Comparison of ENCODE assay signal across 12 cellular contexts in genomic region chr16:22141746-22142145, GRCh38. TPM values are rescaled to one million over a fixed set of nuclear protein-coding genes. Genes with fewer than 3 reads are reported as not detected.
DNase-seq lines count a peak whose midpoint lies in the region; ATAC-seq, FAIRE-seq and TF ChIP-seq lines count a peak whose summit lies in the region.
"Had no signal": no experiment of that assay in that cellular context is flagged by ENCODE, and none has a peak within 500 bp of the region (broad histone marks: within the 10 kb centered on the region; RNA-seq: fewer than 3 reads in every experiment).

No MANE protein-coding gene starts in this region.

- no peaks in the 10 kb centered on the region for H3K9me3 Mint-ChIP-seq in glutamatergic neuron (ENCODE audit: unreplicated experiment)
- H3K9me3 Mint-ChIP-seq: activated CD4-positive, alpha-beta memory T cell treated with anti-CD3 and anti-CD28 coated beads, Interleukin-2, amount 10 ng/mL, durations not matched to agents 7 days and 5 days had no signal

- H3K4me3 ChIP-seq in heart left ventricle, result no peak overlapping the region
- H3K4me3 ChIP-seq in tibial artery, result no peak overlapping the region
- H3K4me3 ChIP-seq: dorsolateral prefrontal cortex had no signal

- TF ChIP-seq CTCF in RWPE1 (conservative IDR thresholded peaks at IDR 0.05; ENCODE audit: low read depth) (no peak), glutamatergic neuron (IDR thresholded peaks at IDR 0.05; ENCODE audit: partially characterized antibody, unreplicated experiment) (peak; percentile 68), heart left ventricle (IDR thresholded peaks at IDR 0.05) (peak in 5 of 12 donors; percentile 9 to 21 (median 11)), tibial artery (IDR thresholded peaks at IDR 0.05) (no peak)

- no peak overlapping the region for H3K27ac Mint-ChIP-seq in glutamatergic neuron (ENCODE audit: unreplicated experiment)
- H3K27ac Mint-ChIP-seq: activated CD4-positive, alpha-beta memory T cell treated with anti-CD3 and anti-CD28 coated beads, Interleukin-2, amount 10 ng/mL, durations not matched to agents 7 days and 5 days had no signal

- peaks cover 3% of the 10 kb centered on the region for H3K27me3 Mint-ChIP-seq in glutamatergic neuron (ENCODE audit: unreplicated experiment)

- peak; percentile 62 for FAIRE-seq in GM18507 (lab: Jason Lieb, UNC)

- intact Hi-C loops in heart left ventricle (cut with DNase I) (no loop called here), tibial artery (cut with DNase I; ENCODE audit: low total_unique reads) (no loop called here)

- H3K36me3 Mint-ChIP-seq in glutamatergic neuron (ENCODE audit: unreplicated experiment), result no peaks in the 10 kb centered on the region

- POLR2A ChIA-PET in RWPE1 (lab: Yijun Ruan, JAX; ENCODE audit: low non-redundant PET), result no interaction called here

- peaks cover 2% of the 10 kb centered on the region for H3K4me1 Mint-ChIP-seq in glutamatergic neuron (ENCODE audit: low read depth, unreplicated experiment)
- H3K4me1 Mint-ChIP-seq: activated CD4-positive, alpha-beta memory T cell treated with anti-CD3 and anti-CD28 coated beads, Interleukin-2, amount 10 ng/mL, durations not matched to agents 7 days and 5 days had no signal

- H3K36me3 ChIP-seq in heart left ventricle (no peaks in the 10 kb centered on the region), tibial artery (no peaks in the 10 kb centered on the region)

- no peak for ATAC-seq in GM19452 (IDR thresholded peaks at IDR 0.05; ENCODE audit: unreplicated experiment)
- no peak for ATAC-seq in heart left ventricle

- DNase-seq in AG08395 (ENCODE audit: low spot score) (peak; percentile 40), GM18507 (ENCODE audit: extremely low spot score, insufficient read length, low read depth) (no peak), RWPE1 (ENCODE audit: low spot score) (peak; percentile 36), glutamatergic neuron (peak; percentile 35), heart left ventricle (no peak), NCI-H510A treated with DMSO at 0.1 percent for 48 hours (lab: John Stamatoyannopoulos, UW) (no peak), tibial artery (no peak)
- DNase-seq: activated CD4-positive, alpha-beta memory T cell treated with anti-CD3 and anti-CD28 coated beads, Interleukin-2, amount 10 ng/mL, durations not matched to agents 7 days and 5 days; dorsolateral prefrontal cortex; GF-D8; NCI-H187 had no signal

- H3K27ac ChIP-seq in RWPE1 (no peak overlapping the region), heart left ventricle (no peak overlapping the region), tibial artery (no peak overlapping the region)
- H3K27ac ChIP-seq: dorsolateral prefrontal cortex had no signal

- WGBS in heart left ventricle, 4 donors, result 81 to 100% (median 92%) methylated on average over 2 of the region's 2 CpGs

- H3K27me3 ChIP-seq in heart left ventricle (no peaks in the 10 kb centered on the region), tibial artery (peaks cover 0 to 13% of the 10 kb centered on the region in 2 donors)
- H3K27me3 ChIP-seq: dorsolateral prefrontal cortex had no signal

- CTCF ChIA-PET in RWPE1 (lab: Yijun Ruan, JAX), result interaction anchor here (0.6 to 1.8 kb wide), 4 partner anchors 11 to 62 kb away, joined by 4 to 7 read pairs (median 4); no protein-coding TSS in a partner anchor

- H3K4me3 Mint-ChIP-seq in glutamatergic neuron (ENCODE audit: unreplicated experiment), result no peak overlapping the region
- H3K4me3 Mint-ChIP-seq: activated CD4-positive, alpha-beta memory T cell treated with anti-CD3 and anti-CD28 coated beads, Interleukin-2, amount 10 ng/mL, durations not matched to agents 7 days and 5 days had no signal

- no peak for TF ChIP-seq POLR2A in heart left ventricle (IDR thresholded peaks at IDR 0.05)

- no peaks in the 10 kb centered on the region for H3K4me1 ChIP-seq in heart left ventricle
- H3K4me1 ChIP-seq in tibial artery, result no peaks in the 10 kb centered on the region

- H3K9me3 ChIP-seq in heart left ventricle (no peaks in the 10 kb centered on the region), tibial artery (no peaks in the 10 kb centered on the region)

RNA-seq across cellular contexts. Expression of gene SDR42E2, which starts 20.6 kb away (rescaled TPM):
- not detected for total RNA-seq in glutamatergic neuron (ENCODE audit: unreplicated experiment)
- total RNA-seq in heart left ventricle, result not detected
- polyA plus RNA-seq in heart left ventricle, result not detected
- total RNA-seq: activated CD4-positive, alpha-beta memory T cell treated with anti-CD3 and anti-CD28 coated beads, Interleukin-2, amount 10 ng/mL, durations not matched to agents 7 days and 5 days had no signal

RNA-seq across cellular contexts. Expression of gene VWA3A, which starts 49.4 kb away (rescaled TPM):
- 0.17 TPM for total RNA-seq in glutamatergic neuron (ENCODE audit: unreplicated experiment)
- total RNA-seq in heart left ventricle, result 1 to 10 TPM in 1 of 9 donors, under 1 TPM in 7, not detected in 1; 0.23 to 1.3 (median 0.58) TPM
- polyA plus RNA-seq in heart left ventricle, result under 1 TPM; 0.03 to 0.65 TPM

Comparison
In these comparisons a context has a peak if more than half of its experiments do, and no peak if none do; other contexts are left out.
1. DNase-seq: peak in AG08395 (single experiment), RWPE1 (single experiment) and glutamatergic neuron (single experiment); none in GM18507 (single experiment), heart left ventricle (0 of 5), NCI-H510A treated with DMSO at 0.1 percent for 48 hours (single experiment) and tibial artery (0 of 2).